In the genomic region with DNA sequence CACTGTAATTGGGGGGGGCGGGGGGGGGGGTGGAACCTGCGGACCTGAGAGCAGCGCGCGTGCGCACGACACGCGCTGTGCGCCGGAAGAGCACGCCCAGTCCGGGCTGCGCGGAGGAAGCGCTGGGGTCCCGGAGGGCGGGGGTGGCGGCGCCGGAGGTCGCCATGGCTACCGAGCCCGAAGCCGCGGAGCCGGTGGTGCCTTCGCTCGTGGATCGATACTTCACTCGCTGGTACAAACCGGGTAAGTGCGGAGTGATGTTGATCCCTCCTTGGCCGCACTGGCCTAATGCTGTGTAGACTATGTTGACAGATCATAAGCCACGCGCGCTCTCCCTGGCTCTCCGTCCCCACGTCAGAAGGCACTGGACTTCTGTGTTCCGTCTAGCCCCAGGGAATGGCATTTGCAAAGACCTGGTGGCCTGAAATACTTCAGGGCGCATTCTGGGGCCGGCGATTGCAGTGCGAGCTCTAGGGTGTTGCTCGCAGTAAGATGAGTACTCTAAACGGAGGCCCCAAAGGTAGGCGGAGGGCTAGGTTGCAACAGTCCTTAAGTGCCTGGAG, we compare ENCODE assay signal across 8 cellular contexts. TPM values are rescaled to one million over a fixed set of nuclear protein-coding genes. Genes with fewer than 3 reads are reported as not detected.
DNase-seq lines count a peak whose midpoint lies in the region; ATAC-seq and TF ChIP-seq lines count a peak whose summit lies in the region.

TSS of gene ABITRAM (plus strand) at position 78 of the 563 bp plus-strand sequence. CDS start at position 165, 87 bp downstream.

- peak within 1 kb of the TSS; percentile 80 for H3K9ac ChIP-seq in SU-DHL-6 (ENCODE audit: low read length)

- peak within 1 kb of the TSS; percentile 87 for H2AFZ ChIP-seq in SU-DHL-6 (ENCODE audit: low read depth, low read length, severe bottlenecking)

- H3K27ac ChIP-seq in SU-DHL-6 (ENCODE audit: low read depth, low read length) (peak within 1 kb of the TSS; percentile 29), adrenal gland (peak within 1 kb of the TSS; percentile 49 to 98 (median 91)), heart right ventricle (peak within 1 kb of the TSS; percentile 83 to 94 (median 92)), upper lobe of left lung (peak within 1 kb of the TSS; percentile 90 to 96 (median 92))

- peaks cover 19% of the 10 kb centered on the region; the same call in 1 of the 2 replicates for H3K79me2 ChIP-seq in SU-DHL-6 (ENCODE audit: insufficient read depth, low read length)

- peak within 1 kb of the TSS; percentile 99 for H3K4me3 ChIP-seq in GM06990 (replicated peaks; ENCODE audit: low read depth, low read length)
- H3K4me3 ChIP-seq in HFF-Myc (replicated peaks; ENCODE audit: low read depth, low read length): peak within 1 kb of the TSS; percentile 97
- peak within 1 kb of the TSS; percentile 77 for H3K4me3 ChIP-seq in SU-DHL-6 (ENCODE audit: insufficient read depth, low read length, poor library complexity, severe bottlenecking)
- peak within 1 kb of the TSS; percentile 52 to 98 (median 92) for H3K4me3 ChIP-seq in adrenal gland
- peak within 1 kb of the TSS; percentile 71 to 100 (median 86) for H3K4me3 ChIP-seq in heart right ventricle
- H3K4me3 ChIP-seq in upper lobe of left lung: peak within 1 kb of the TSS; percentile 74 to 95 (median 84)

- no peaks in the 10 kb centered on the region for H3F3A ChIP-seq in SU-DHL-6 (ENCODE audit: insufficient read depth)

- H3K4me1 ChIP-seq in adrenal gland (replicated peaks in 1 of 2) (peaks cover 9 to 33% of the 10 kb centered on the region in 2 donors), heart right ventricle (peaks cover 5 to 33% (median 26%) of the 10 kb centered on the region in 9 donors), upper lobe of left lung (peaks cover 19 to 31% (median 21%) of the 10 kb centered on the region in 4 donors)

- peak; percentile 92 for DNase-seq in GM06990 (ENCODE audit: extremely low read depth, insufficient read length)
- peak; percentile 31 for DNase-seq in HFF-Myc (ENCODE audit: extremely low read depth, low read depth)
- peak; percentile 86 for DNase-seq in NAMALWA (ENCODE audit: low spot score)
- peak; percentile 74 to 87 (median 76) for DNase-seq in adrenal gland
- peak; percentile 53 to 79 for DNase-seq in heart right ventricle
- DNase-seq in posterior cingulate gyrus: peak; percentile 59 to 97 (median 74)
- DNase-seq in upper lobe of left lung: peak; percentile 75 to 96

- WGBS in adrenal gland, 4 donors: 0 to 7% (median 0%) methylated on average over 9 to 47 of the region's 47 CpGs
- WGBS in heart right ventricle, 2 donors: 0 to 1% methylated on average over 47 of the region's 47 CpGs
- 1% methylated on average over 7 to 36 of the region's 47 CpGs for WGBS in upper lobe of left lung, 2 donors

- H3K27me3 ChIP-seq in GM06990 (replicated peaks; ENCODE audit: control insufficient read depth, insufficient read depth, low read length) (no peaks in the 10 kb centered on the region), SU-DHL-6 (ENCODE audit: low read length) (no peaks in the 10 kb centered on the region), adrenal gland (no peaks in the 10 kb centered on the region), heart right ventricle (no peaks in the 10 kb centered on the region), upper lobe of left lung (no peaks in the 10 kb centered on the region)

- TF ChIP-seq CTCF in GM06990 (IDR thresholded peaks at IDR 0.05; ENCODE audit: insufficient read depth, low read length, poor library complexity, severe bottlenecking) (no peak), HFF-Myc (IDR thresholded peaks at IDR 0.05; ENCODE audit: low read depth, low read length, missing control alignments) (no peak), SU-DHL-6 (IDR thresholded peaks at IDR 0.05; ENCODE audit: insufficient read depth, low read length, poor library complexity, severe bottlenecking) (no peak), adrenal gland (IDR thresholded peaks at IDR 0.05) (peak in 1 of 6 experiments; percentile 1), heart right ventricle (IDR thresholded peaks at IDR 0.05) (no peak), upper lobe of left lung (IDR thresholded peaks at IDR 0.05) (no peak)

- no peaks in the 10 kb centered on the region for H4K20me1 ChIP-seq in SU-DHL-6 (ENCODE audit: low read depth, low read length)

- H3K36me3 ChIP-seq in GM06990 (ENCODE audit: control insufficient read depth, insufficient read depth, low read length) (no peaks in the 10 kb centered on the region; the same call in 1 of the 2 replicates), SU-DHL-6 (ENCODE audit: low read length) (no peaks in the 10 kb centered on the region; the same call in none of the 2 replicates), adrenal gland (replicated peaks in 1 of 2) (peaks cover 0 to 14% of the 10 kb centered on the region in 2 donors), heart right ventricle (peaks cover 0 to 44% (median 6%) of the 10 kb centered on the region in 9 donors), upper lobe of left lung (peaks cover 0 to 22% (median 2%) of the 10 kb centered on the region in 4 donors)

- intact Hi-C loops in adrenal gland (cut with DNase I): loop anchor here in 1 of 2 donors (10.0 kb wide), 1 partner anchor 190 kb away; no protein-coding TSS in a partner anchor
- intact Hi-C loops in heart right ventricle (cut with DNase I): loop anchor here in 2 of 10 donors (5.0 kb wide), 1 partner anchor 78 kb away; the partner anchor contains the start of gene CTNNAL1 (in 2 of the 2)
- intact Hi-C loops in posterior cingulate gyrus (cut with DNase I): loop anchor here (1.0 kb wide), 2 partner anchors 78 to 185 kb away; partner anchors contain the start of gene TMEM245

- peak within 1 kb of the TSS; percentile 79 for H3K4me2 ChIP-seq in SU-DHL-6 (ENCODE audit: low read depth, low read length, poor library complexity, severe bottlenecking)

- H3K9me3 ChIP-seq in SU-DHL-6 (ENCODE audit: insufficient read depth, low read length) (no peaks in the 10 kb centered on the region), adrenal gland (replicated peaks in 1 of 3) (no peaks in the 10 kb centered on the region), heart right ventricle (no peaks in the 10 kb centered on the region), upper lobe of left lung (no peaks in the 10 kb centered on the region)

- TF ChIP-seq POLR2A in adrenal gland (IDR thresholded peaks at IDR 0.05) (peak in 1 of 2 donors; percentile 40), upper lobe of left lung (IDR thresholded peaks at IDR 0.05) (peak in 1 of 4 donors; percentile 60)

- peak; percentile 93 to 96 (median 95) for ATAC-seq in heart right ventricle
- peak; percentile 92 to 96 for ATAC-seq in upper lobe of left lung (ENCODE audit: low FRiP score in 2 of 2)

- no peak for TF ChIP-seq EP300 in upper lobe of left lung (IDR thresholded peaks at IDR 0.05)

- no peaks in the 10 kb centered on the region for H3K9me2 ChIP-seq in SU-DHL-6 (replicated peaks; ENCODE audit: insufficient read depth, low read length)

RNA-seq across cellular contexts. Expression of gene ABITRAM, which starts in this region (rescaled TPM):
- 10 to 100 TPM in 5 of 8 donors, 1 to 10 TPM in 3; 3.5 to 20.2 (median 11.8) TPM for total RNA-seq in adrenal gland
- polyA plus RNA-seq in adrenal gland: 10 to 100 TPM; 13.2 to 33.0 (median 17.1) TPM
- 10 to 100 TPM; 11.5 to 17.7 (median 14.6) TPM for total RNA-seq in heart right ventricle
- polyA plus RNA-seq in heart right ventricle: 10 to 100 TPM in 1 of 2 donors, 1 to 10 TPM in 1; 9.1 to 15.4 TPM
- 10 to 100 TPM in 4 of 6 donors, 1 to 10 TPM in 2; 7.8 to 18.9 (median 10.5) TPM for total RNA-seq in upper lobe of left lung

Comparison
In these comparisons a context has a peak if more than half of its experiments do, and no peak if none do; other contexts are left out.
1. Peak in every context shown above with its lines: DNase-seq, ATAC-seq, H3K4me3 ChIP-seq and H3K27ac ChIP-seq.
2. DNase-seq: peak in every context shown above with its lines; median percentile 92 in GM06990; 86 in NAMALWA; 86 in upper lobe of left lung; 76 in adrenal gland; 74 in posterior cingulate gyrus; 66 in heart right ventricle; 31 in HFF-Myc.
3. H3K27ac ChIP-seq: peak in every context shown above with its lines; median percentile 92 in upper lobe of left lung; 92 in heart right ventricle; 91 in adrenal gland; 29 in SU-DHL-6.